14 cellular contexts compared by ENCODE assay signal in the genomic region with DNA sequence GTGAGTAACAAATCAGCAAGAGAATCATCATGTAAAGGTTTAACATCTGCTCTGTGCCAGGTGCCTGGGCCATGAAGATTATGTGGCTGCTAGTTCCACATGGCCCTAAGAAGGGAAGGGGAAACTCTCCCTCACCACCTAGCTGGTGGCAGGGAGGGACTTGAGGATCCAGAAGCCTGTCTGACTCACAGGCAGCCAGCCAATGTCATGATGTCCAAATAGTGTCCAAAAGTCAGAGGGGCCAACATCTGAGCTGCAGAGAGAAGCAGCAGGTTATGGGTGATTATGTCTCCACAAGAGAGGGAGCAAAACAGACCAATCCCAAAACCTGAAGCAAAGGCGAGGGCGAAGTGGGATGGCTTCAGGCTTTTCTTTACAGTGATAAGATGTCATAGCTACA.
DNase-seq lines count a peak whose midpoint lies in the region; ATAC-seq, FAIRE-seq and TF ChIP-seq lines count a peak whose summit lies in the region.
"Had no signal": no experiment of that assay in that cellular context is flagged by ENCODE, and none has a peak within 500 bp of the region (broad histone marks: within the 10 kb centered on the region; RNA-seq: fewer than 3 reads in every experiment).

No MANE protein-coding gene starts in this region.

- H3K4me3 Mint-ChIP-seq in activated CD8-positive, alpha-beta T cell treated with anti-CD3 and anti-CD28 coated beads, Interleukin-2, amount 10 ng/mL, durations not matched to agents 7 days and 5 days = no peak overlapping the region
- no peak overlapping the region for H3K4me3 Mint-ChIP-seq in activated CD8-positive, alpha-beta T cell treated with anti-CD3 and anti-CD28 coated beads for 36 hours

- ATAC-seq in activated CD8-positive, alpha-beta T cell treated with anti-CD3 and anti-CD28 coated beads, Interleukin-2, amount 10 ng/mL, durations not matched to agents 7 days and 5 days = no peak
- no peak for ATAC-seq in activated CD8-positive, alpha-beta T cell treated with anti-CD3 and anti-CD28 coated beads for 36 hours
- no peak for ATAC-seq in HG02678 (IDR thresholded peaks at IDR 0.05; ENCODE audit: unreplicated experiment)
- ATAC-seq in GM18502 (IDR thresholded peaks at IDR 0.05; ENCODE audit: poor library complexity, unreplicated experiment) = no peak
- ATAC-seq in HG03039 (IDR thresholded peaks at IDR 0.05; ENCODE audit: unreplicated experiment) = no peak
- ATAC-seq: HCT116 had no signal

- no peak for TF ChIP-seq CTCF in activated CD8-positive, alpha-beta T cell treated with anti-CD3 and anti-CD28 coated beads for 36 hours (IDR thresholded peaks at IDR 0.05)
- TF ChIP-seq CTCF in D721Med (IDR thresholded peaks at IDR 0.05; ENCODE audit: insufficient read depth, missing control alignments) = no peak

- CTCF ChIA-PET in activated CD8-positive, alpha-beta T cell treated with anti-CD3 and anti-CD28 coated beads, Interleukin-2, amount 10 ng/mL, durations not matched to agents 7 days and 5 days (lab: Charles Lee) = interaction anchor here (1.1 to 3.0 kb wide), 6 partner anchors 11 to 557 kb away, joined by 4 to 17 read pairs (median 5); no protein-coding TSS in a partner anchor
- CTCF ChIA-PET in activated CD8-positive, alpha-beta T cell treated with anti-CD3 and anti-CD28 coated beads for 36 hours (lab: Charles Lee) = interaction anchor here (0.9 to 1.5 kb wide), 5 partner anchors 11 to 557 kb away, joined by 3 to 4 read pairs (median 3); no protein-coding TSS in a partner anchor

- peaks cover 11% of the 10 kb centered on the region for H3K36me3 Mint-ChIP-seq in activated CD8-positive, alpha-beta T cell treated with anti-CD3 and anti-CD28 coated beads, Interleukin-2, amount 10 ng/mL, durations not matched to agents 7 days and 5 days (ENCODE audit: low read depth)
- H3K36me3 Mint-ChIP-seq in activated CD8-positive, alpha-beta T cell treated with anti-CD3 and anti-CD28 coated beads for 36 hours (ENCODE audit: low read depth) = peaks cover 9% of the 10 kb centered on the region

- DNase-seq in activated CD8-positive, alpha-beta T cell treated with anti-CD3 and anti-CD28 coated beads, Interleukin-2, amount 10 ng/mL, durations not matched to agents 7 days and 5 days = peak; percentile 19
- DNase-seq in activated CD8-positive, alpha-beta T cell treated with anti-CD3 and anti-CD28 coated beads for 36 hours = no peak
- no peak for DNase-seq in D721Med (ENCODE audit: insufficient read length, low spot score)
- peak; percentile 14 for DNase-seq in ecto neural progenitor cell (ENCODE audit: low spot score)
- DNase-seq: DMS79 treated with DMSO at 0.1 percent for 48 hours, MV-4-11, NCI-H1417, NCI-H187 treated with DMSO at 0.1 percent for 48 hours, NCI-H510A treated with DMSO at 0.1 percent for 48 hours had no signal

- peaks cover 4% of the 10 kb centered on the region for H3K27me3 Mint-ChIP-seq in activated CD8-positive, alpha-beta T cell treated with anti-CD3 and anti-CD28 coated beads, Interleukin-2, amount 10 ng/mL, durations not matched to agents 7 days and 5 days (ENCODE audit: low read depth)
- H3K27me3 Mint-ChIP-seq in activated CD8-positive, alpha-beta T cell treated with anti-CD3 and anti-CD28 coated beads for 36 hours = no peaks in the 10 kb centered on the region

- peaks cover 51% of the 10 kb centered on the region for H3K4me1 Mint-ChIP-seq in activated CD8-positive, alpha-beta T cell treated with anti-CD3 and anti-CD28 coated beads, Interleukin-2, amount 10 ng/mL, durations not matched to agents 7 days and 5 days (ENCODE audit: low read depth)
- H3K4me1 Mint-ChIP-seq in activated CD8-positive, alpha-beta T cell treated with anti-CD3 and anti-CD28 coated beads for 36 hours (ENCODE audit: low read depth) = peaks cover 50% of the 10 kb centered on the region

- POLR2A ChIA-PET in activated CD8-positive, alpha-beta T cell treated with anti-CD3 and anti-CD28 coated beads, Interleukin-2, amount 10 ng/mL, durations not matched to agents 7 days and 5 days (lab: Charles Lee) = interaction anchor here (0.5 to 1.8 kb wide), 4 partner anchors 45 to 508 kb away, joined by 3 to 6 read pairs (median 4); partner anchors contain the start of gene ARL4C
- POLR2A ChIA-PET in activated CD8-positive, alpha-beta T cell treated with anti-CD3 and anti-CD28 coated beads for 36 hours (lab: Charles Lee) = interaction anchor here (0.9 kb wide), 1 partner anchor 8 kb away, joined by 3 read pairs; no protein-coding TSS in a partner anchor

- peaks cover 3% of the 10 kb centered on the region for H3K9me3 Mint-ChIP-seq in activated CD8-positive, alpha-beta T cell treated with anti-CD3 and anti-CD28 coated beads, Interleukin-2, amount 10 ng/mL, durations not matched to agents 7 days and 5 days (ENCODE audit: insufficient read depth)
- peaks cover 17% of the 10 kb centered on the region for H3K9me3 Mint-ChIP-seq in activated CD8-positive, alpha-beta T cell treated with anti-CD3 and anti-CD28 coated beads for 36 hours

- peak; percentile 77 for FAIRE-seq in D721Med (lab: Jason Lieb, UNC)
- FAIRE-seq: GM18507 had no signal

- intact Hi-C loops in activated CD8-positive, alpha-beta T cell treated with anti-CD3 and anti-CD28 coated beads for 36 hours (cut with micrococcal nuclease) = no loop called here

- H3K27ac Mint-ChIP-seq in activated CD8-positive, alpha-beta T cell treated with anti-CD3 and anti-CD28 coated beads, Interleukin-2, amount 10 ng/mL, durations not matched to agents 7 days and 5 days = no peak overlapping the region
- no peak overlapping the region for H3K27ac Mint-ChIP-seq in activated CD8-positive, alpha-beta T cell treated with anti-CD3 and anti-CD28 coated beads for 36 hours

Comparison
In these comparisons a context has a peak if more than half of its experiments do, and no peak if none do; other contexts are left out.
1. DNase-seq: peak in activated CD8-positive, alpha-beta T cell treated with anti-CD3 and anti-CD28 coated beads, Interleukin-2, amount 10 ng/mL, durations not matched to agents 7 days and 5 days (single experiment) and ecto neural progenitor cell (single experiment); none in activated CD8-positive, alpha-beta T cell treated with anti-CD3 and anti-CD28 coated beads for 36 hours (single experiment) and D721Med (single experiment).